ENCODE assay signal across 11 cellular contexts in the genomic region with DNA sequence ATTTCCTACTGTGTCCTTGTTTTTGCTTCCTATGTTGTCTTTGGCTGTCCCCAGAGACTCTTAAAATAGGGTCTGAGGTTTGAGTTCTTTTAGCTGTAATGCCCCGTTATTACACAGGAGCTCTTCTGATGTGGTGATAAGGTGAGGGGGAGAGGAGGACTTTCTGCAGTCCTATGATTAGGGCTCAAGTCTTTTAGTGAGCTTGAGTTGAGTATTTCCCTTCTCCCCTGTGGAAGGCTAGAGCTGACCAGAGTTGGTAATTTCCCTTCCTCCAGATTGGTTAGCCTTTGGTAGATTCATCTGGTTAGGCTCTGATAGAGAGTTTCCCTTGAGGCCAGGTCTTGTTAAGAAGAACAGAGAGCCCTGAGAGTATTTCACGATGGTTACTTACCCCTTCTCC. TPM values are rescaled to one million over a fixed set of nuclear protein-coding genes. Genes with fewer than 3 reads are reported as not detected.
A peak's percentile ranks its signal among the peaks of the same experiment; 100 is the strongest.
DNase-seq lines count a peak whose midpoint lies in the region; ATAC-seq and TF ChIP-seq lines count a peak whose summit lies in the region.
"Had no signal": no experiment of that assay in that cellular context is flagged by ENCODE, and none has a peak within 500 bp of the region (broad histone marks: within the 10 kb centered on the region; RNA-seq: fewer than 3 reads in every experiment).

No MANE protein-coding gene starts in this region.

- H3K14ac ChIP-seq in H9 (ENCODE audit: insufficient read depth, low read length) = no peak overlapping the region

- DNase-seq in T-helper 1 cell (no peak), adipocyte (ENCODE audit: low read depth) (no peak), osteocyte (ENCODE audit: extremely low spot score, unreplicated experiment) (no peak), H7 (no peak), H9 (no peak)
- DNase-seq: activated B cell treated with CpG ODN at 0.5 μM for 24 hours, NCI-H187, upper lobe of left lung had no signal

- H2AFZ ChIP-seq in H9 (ENCODE audit: low read length) = no peak overlapping the region

- no peak overlapping the region for H2BK15ac ChIP-seq in H9 (ENCODE audit: low read depth, low read length)

- H3K36me3 ChIP-seq in HEK293 (ENCODE audit: control insufficient read depth in 2 of 2, insufficient read depth in 1 of 2, low read length in 2 of 2) (no peaks in the 10 kb centered on the region), adipocyte (ENCODE audit: control insufficient read depth, insufficient read depth, low read length, severe bottlenecking) (no peaks in the 10 kb centered on the region), H7 (replicated peaks; ENCODE audit: control insufficient read depth, insufficient read depth, low read length) (no peaks in the 10 kb centered on the region)
- H3K36me3 ChIP-seq: upper lobe of left lung had no signal

- CTCF ChIA-PET in HEK293 (lab: Yijun Ruan, JAX) = interaction anchor here (1.1 kb wide), 1 partner anchor 230 kb away, joined by 3 read pairs; no protein-coding TSS in a partner anchor

- H3K79me2 ChIP-seq in H9 (ENCODE audit: insufficient read depth, low read length) = peaks cover 1% of the 10 kb centered on the region; the same call in 1 of the 2 replicates

- H3K23ac ChIP-seq in H9 (ENCODE audit: insufficient read length, low read depth, low read length) = no peak overlapping the region

- H3K4me1 ChIP-seq in HEK293 (ENCODE audit: control insufficient read depth, insufficient read depth, low read length) (peaks cover 9% of the 10 kb centered on the region; the same call in 1 of the 2 replicates), adipocyte (ENCODE audit: control insufficient read depth, insufficient read depth, low read length) (peaks cover 31% of the 10 kb centered on the region), H9 (ENCODE audit: insufficient read depth, low read length) (peaks cover 5% of the 10 kb centered on the region; the same call in 1 of the 2 replicates)

- H3K27me3 ChIP-seq in adipocyte (replicated peaks; ENCODE audit: control insufficient read depth, insufficient read depth, low read length) (no peaks in the 10 kb centered on the region), H7 (ENCODE audit: control insufficient read depth, insufficient read depth, low read length) (no peaks in the 10 kb centered on the region), H9 (ENCODE audit: insufficient read depth, low read length) (no peaks in the 10 kb centered on the region)
- H3K27me3 ChIP-seq: upper lobe of left lung had no signal

- POLR2A ChIA-PET in HEK293 (lab: Yijun Ruan, JAX) = interaction anchor here (1.2 kb wide), 1 partner anchor 10 kb away, joined by 3 read pairs; no protein-coding TSS in a partner anchor

- no peak overlapping the region for H4K5ac ChIP-seq in H9 (ENCODE audit: insufficient read length, low read depth, low read length)

- H2BK12ac ChIP-seq in H9 (ENCODE audit: insufficient read length, low read depth, low read length) = no peak overlapping the region

- H3K27ac ChIP-seq in HEK293 (ENCODE audit: extremely low read depth, low read depth, low read length) (no peak overlapping the region), H9 (ENCODE audit: insufficient read length, low read depth, low read length) (no peak overlapping the region)
- H3K27ac ChIP-seq: upper lobe of left lung had no signal

- no peak for ATAC-seq in HG03342 (IDR thresholded peaks at IDR 0.05; ENCODE audit: unreplicated experiment)

- H4K8ac ChIP-seq in H9 (replicated peaks; ENCODE audit: insufficient read length, low read depth, low read length) = no peak overlapping the region

- H3K56ac ChIP-seq in H9 (ENCODE audit: insufficient read length, low read depth, low read length) = no peak overlapping the region

- no peak overlapping the region for H2BK20ac ChIP-seq in H9 (ENCODE audit: low read depth, low read length, poor library complexity, severe bottlenecking)

- H3K36me3 Mint-ChIP-seq in T-helper 1 cell treated with Interleukin-12 subunit alpha and Interleukin-12 subunit beta and Interleukin-4 antibody, amounts not matched to agents 30 μg/mL and 1 μg/mL, for 36 hours (ENCODE audit: low read depth) = peaks cover 20% of the 10 kb centered on the region
- H3K36me3 Mint-ChIP-seq in osteocyte (ENCODE audit: unreplicated experiment) = peaks cover 2% of the 10 kb centered on the region
- peaks cover 0 to under 1% (median 0%) of the 10 kb centered on the region in 3 experiments; a peak in 4 of 7 replicates for H3K36me3 Mint-ChIP-seq in H9 (ENCODE audit: insufficient read depth in 1 of 3, low read depth in 3 of 3)

- no peak overlapping the region for H2BK120ac ChIP-seq in H9 (ENCODE audit: low read depth, low read length, poor library complexity, severe bottlenecking)

- no CpG with 5 or more reads among the region's 2 CpGs for WGBS in H9 (ENCODE audit: extremely low coverage, insufficient read length, low lambda C conversion rate)

- H3K18ac ChIP-seq in H9 (ENCODE audit: insufficient read length, low read depth, low read length) = no peak overlapping the region

- H4K91ac ChIP-seq in H9 (ENCODE audit: insufficient read length, low read depth, low read length) = no peak overlapping the region

- TF ChIP-seq CTCF in HEK293 (tag by site-specific recombination; IDR thresholded peaks at IDR 0.05) (no peak), osteocyte (IDR thresholded peaks at IDR 0.05) (no peak), H9 (conservative IDR thresholded peaks at IDR 0.05) (no peak)

- no peaks in the 10 kb centered on the region for H3K27me3 Mint-ChIP-seq in T-helper 1 cell treated with Interleukin-12 subunit alpha and Interleukin-12 subunit beta and Interleukin-4 antibody, amounts not matched to agents 30 μg/mL and 1 μg/mL, for 36 hours (ENCODE audit: low read depth)
- H3K27me3 Mint-ChIP-seq in osteocyte (ENCODE audit: unreplicated experiment) (no peaks in the 10 kb centered on the region), H9 (ENCODE audit: low read depth) (no peaks in the 10 kb centered on the region; the same call in 1 of the 2 replicates)
- H3K27me3 Mint-ChIP-seq: activated B cell treated with CpG ODN at 0.5 μM for 24 hours had no signal

- peaks cover 40% of the 10 kb centered on the region for H3K4me1 Mint-ChIP-seq in T-helper 1 cell treated with Interleukin-12 subunit alpha and Interleukin-12 subunit beta and Interleukin-4 antibody, amounts not matched to agents 30 μg/mL and 1 μg/mL, for 36 hours (ENCODE audit: low read depth)
- H3K4me1 Mint-ChIP-seq in osteocyte (ENCODE audit: unreplicated experiment) (peaks cover 23% of the 10 kb centered on the region), H9 (peaks cover 18 to 20% of the 10 kb centered on the region in 2 experiments)

- H3K9me3 Mint-ChIP-seq in T-helper 1 cell treated with Interleukin-12 subunit alpha and Interleukin-12 subunit beta and Interleukin-4 antibody, amounts not matched to agents 30 μg/mL and 1 μg/mL, for 36 hours = peaks cover 20% of the 10 kb centered on the region
- H3K9me3 Mint-ChIP-seq in osteocyte (ENCODE audit: unreplicated experiment) (peaks cover 21% of the 10 kb centered on the region), H9 (peaks cover 0 to 7% of the 10 kb centered on the region in 2 experiments; a peak in 4 of 5 replicates)

- no peaks in the 10 kb centered on the region for H3K79me1 ChIP-seq in H9 (ENCODE audit: insufficient read depth, low read depth, low read length, poor library complexity, severe bottlenecking)

- peak overlapping the region; percentile 62 for H3K27ac Mint-ChIP-seq in T-helper 1 cell treated with Interleukin-12 subunit alpha and Interleukin-12 subunit beta and Interleukin-4 antibody, amounts not matched to agents 30 μg/mL and 1 μg/mL, for 36 hours
- peak overlapping the region; percentile 64 for H3K27ac Mint-ChIP-seq in osteocyte (ENCODE audit: unreplicated experiment)
- H3K27ac Mint-ChIP-seq in H9 = 0 out of 7 replicates have a peak overlapping the region, but pooled peaks of 1 of the 3 experiments have one; percentile 29
- H3K27ac Mint-ChIP-seq: activated B cell treated with CpG ODN at 0.5 μM for 24 hours had no signal

- H2BK5ac ChIP-seq in H9 (ENCODE audit: insufficient read length, low read length) = no peak overlapping the region

- H3K9ac ChIP-seq in adipocyte (ENCODE audit: low read length) = peak overlapping the region; percentile 72
- H3K9ac ChIP-seq in H9 (ENCODE audit: extremely low read depth, insufficient read length, low read length) = no peak overlapping the region

- no peak overlapping the region for H3K4ac ChIP-seq in H9 (ENCODE audit: low read depth, low read length)

- H3K4me3 ChIP-seq in HEK293 (ENCODE audit: low read depth, low read length) = no peak overlapping the region
- no peak overlapping the region for H3K4me3 ChIP-seq in adipocyte (ENCODE audit: low read length)
- no peak overlapping the region for H3K4me3 ChIP-seq in H7 (ENCODE audit: insufficient read depth, low read depth, low read length)
- H3K4me3 ChIP-seq: upper lobe of left lung had no signal

- peak overlapping the region; percentile 2 for H3K4me3 Mint-ChIP-seq in T-helper 1 cell treated with Interleukin-12 subunit alpha and Interleukin-12 subunit beta and Interleukin-4 antibody, amounts not matched to agents 30 μg/mL and 1 μg/mL, for 36 hours
- H3K4me3 Mint-ChIP-seq in osteocyte (ENCODE audit: unreplicated experiment) (no peak overlapping the region), H9 (no peak overlapping the region)
- H3K4me3 Mint-ChIP-seq: activated B cell treated with CpG ODN at 0.5 μM for 24 hours had no signal

- H2AK5ac ChIP-seq in H9 (ENCODE audit: insufficient read length, low read length) = no peak overlapping the region

- no peak overlapping the region for H3T11ph ChIP-seq in H9 (ENCODE audit: low read length)

- no peaks in the 10 kb centered on the region for H3K9me3 ChIP-seq in HEK293 (ENCODE audit: control insufficient read depth, insufficient read depth, low read depth, low read length)
- no peaks in the 10 kb centered on the region for H3K9me3 ChIP-seq in adipocyte (ENCODE audit: control insufficient read depth, low read length)
- H3K9me3 ChIP-seq in H9 (ENCODE audit: control insufficient read depth, low read depth, low read length) = no peaks in the 10 kb centered on the region
- H3K9me3 ChIP-seq: upper lobe of left lung had no signal

- no peaks in the 10 kb centered on the region for H3K23me2 ChIP-seq in H9 (ENCODE audit: insufficient read length, low read depth, low read length, poor library complexity, severe bottlenecking)

- H3K4me2 ChIP-seq in H9 (ENCODE audit: insufficient read depth, insufficient read length, low read length) = no peak overlapping the region

- no peaks in the 10 kb centered on the region for H4K20me1 ChIP-seq in H9 (ENCODE audit: control insufficient read depth, insufficient read depth, insufficient read length)

TF ChIP-seq in HEK293, 187 proteins besides CTCF, POLR2A, EP300 and RAD21 (continues in another document):
- no peak for TF ChIP-seq ZBTB8A (tag by site-specific recombination; IDR thresholded peaks at IDR 0.05)
- peak; percentile 41 for TF ChIP-seq TRIM28 (IDR thresholded peaks at IDR 0.05; ENCODE audit: borderline replicate concordance, low read length)
- peak; percentile 97 for TF ChIP-seq OSR2 (tag by site-specific recombination; IDR thresholded peaks at IDR 0.05)
- peak; percentile 31; the same call in 1 of the 2 replicates for TF ChIP-seq ZBTB48 (tag by site-specific recombination; IDR thresholded peaks at IDR 0.05)
- TF ChIP-seq ZNF274 (IDR thresholded peaks at IDR 0.05; ENCODE audit: low read length) = no peak
- no peak for TF ChIP-seq ZNF274 (tag by site-specific recombination; IDR thresholded peaks at IDR 0.05; ENCODE audit: borderline replicate concordance)

RNA-seq across cellular contexts. Expression of gene HIF1A, which starts 4.3 kb away (rescaled TPM):
- 326 and 332 TPM in 2 replicates for total RNA-seq in osteocyte
- total RNA-seq in H7 (2014; rRNA removed; shearing (Covaris generic)) = 181 and 199 TPM in 2 replicates
- 147 and 154 TPM in 2 replicates for total RNA-seq in H9 (2021)
